16 cellular contexts compared by ENCODE assay signal in genomic region chr10:22486431-22486830, GRCh38.
"Had no signal": no experiment of that assay in that cellular context is flagged by ENCODE, and none has a peak within 500 bp of the region (broad histone marks: within the 10 kb centered on the region; RNA-seq: fewer than 3 reads in every experiment).

No MANE protein-coding gene starts in this region.

- H3K4me3 ChIP-seq: heart left ventricle, left lung, lung, pancreas, stomach had no signal

- ATAC-seq: esophagus mucosa, heart left ventricle, left lung, pancreas, right cardiac atrium had no signal

- H3K27ac ChIP-seq: heart left ventricle, left lung, pancreas, stomach had no signal

- H3K4me1 ChIP-seq: left lung, pancreas had no signal

- H3K27me3 ChIP-seq: left lung, pancreas, stomach had no signal

- H3K9me3 ChIP-seq: heart left ventricle, left lung, pancreas, stomach had no signal

- DNase-seq: effector memory CD4-positive, alpha-beta T cell; heart left ventricle; left lung; mesendoderm; naive B cell; occipital lobe; pancreas; right cardiac atrium; small intestine; stimulated activated CD4-positive, alpha-beta T cell treated with anti-CD3 and anti-CD28 coated beads, Interleukin-12 subunit alpha, Interleukin-12 subunit beta, amount 100 ng/mL, for 4 hours; stimulated activated naive CD4-positive, alpha-beta T cell; stomach; substantia nigra; trophoblast cell had no signal

- H3K36me3 ChIP-seq: heart left ventricle, left lung, pancreas, stomach had no signal
